8 cellular contexts compared by ENCODE assay signal in genomic region chr3:142889263-142890014, GRCh38. TPM values are rescaled to one million over a fixed set of nuclear protein-coding genes. Genes with fewer than 3 reads are reported as not detected.
A peak's percentile ranks its signal among the peaks of the same experiment; 100 is the strongest.
DNase-seq lines count a peak whose midpoint lies in the region; ATAC-seq and TF ChIP-seq lines count a peak whose summit lies in the region.

No MANE protein-coding gene starts in this region.

- TF ChIP-seq CTCF in AG10803 (conservative IDR thresholded peaks at IDR 0.05; ENCODE audit: low read length) (no peak), nephron (IDR thresholded peaks at IDR 0.05; ENCODE audit: unreplicated experiment in 3 of 3) (no peak), adrenal gland (IDR thresholded peaks at IDR 0.05) (no peak)

- no peak overlapping the region for H3K27ac ChIP-seq in ectodermal cell (ENCODE audit: insufficient read depth, low read depth, low read length, poor library complexity, severe bottlenecking)
- H3K27ac ChIP-seq in adrenal gland = no peak overlapping the region

- H3K27ac Mint-ChIP-seq in IgD-negative memory B cell (no peak overlapping the region), nephron (peak overlapping the region in 1 of 3 experiments; percentile 20)

- 21 to 30% methylated on average over 20 to 23 of the region's 23 CpGs for WGBS in ectodermal cell, 2 experiments
- 14 to 31% (median 21%) methylated on average over 14 to 23 of the region's 23 CpGs for WGBS in adrenal gland, 4 donors

- H3K27me3 Mint-ChIP-seq in IgD-negative memory B cell (peaks cover 31% of the 10 kb centered on the region), nephron (ENCODE audit: low read depth) (peaks cover 43% of the 10 kb centered on the region)

- no peaks in the 10 kb centered on the region for H3K9me3 ChIP-seq in ectodermal cell (ENCODE audit: control insufficient read depth, low read length)
- H3K9me3 ChIP-seq in adrenal gland (replicated peaks in 1 of 3) = no peaks in the 10 kb centered on the region

- peaks cover 23% of the 10 kb centered on the region for H3K27me3 ChIP-seq in ectodermal cell (ENCODE audit: control insufficient read depth, insufficient read depth, low read length, poor library complexity, severe bottlenecking)
- peaks cover 26% of the 10 kb centered on the region for H3K27me3 ChIP-seq in adrenal gland

- H3K4me3 Mint-ChIP-seq in IgD-negative memory B cell = peak overlapping the region in 3 of 4 donors; percentile 47 to 84 (median 71)
- peak overlapping the region; percentile 87 to 89 (median 89) for H3K4me3 Mint-ChIP-seq in nephron

- DNase-seq in AG10803 (ENCODE audit: low read depth) = no peak
- DNase-seq in hepatic stellate cell (ENCODE audit: low spot score) = no peak
- no peak for DNase-seq in NCI-H1417 (lab: John Stamatoyannopoulos, UW)
- no peak for DNase-seq in adrenal gland

- H3K9me3 Mint-ChIP-seq in IgD-negative memory B cell = no peaks in the 10 kb centered on the region
- no peaks in the 10 kb centered on the region for H3K9me3 Mint-ChIP-seq in nephron

- H3K4me1 ChIP-seq in ectodermal cell (ENCODE audit: control insufficient read depth, insufficient read depth, low read length) = no peaks in the 10 kb centered on the region
- H3K4me1 ChIP-seq in adrenal gland (replicated peaks in 1 of 2) = peaks cover 8 to 14% of the 10 kb centered on the region in 2 donors

- no peaks in the 10 kb centered on the region for H3K36me3 Mint-ChIP-seq in IgD-negative memory B cell
- H3K36me3 Mint-ChIP-seq in nephron (ENCODE audit: low read depth) = no peaks in the 10 kb centered on the region

- TF ChIP-seq POLR2A in adrenal gland (IDR thresholded peaks at IDR 0.05) = no peak

- H3K4me3 ChIP-seq in AG10803 (ENCODE audit: low read length) (peak overlapping the region; percentile 64), ectodermal cell (ENCODE audit: insufficient read depth, low read depth, low read length) (peak overlapping the region; percentile 71), adrenal gland (peak overlapping the region in 2 of 4 donors; percentile 30 to 74)

- intact Hi-C loops in adrenal gland (cut with DNase I) = no loop called here

- H3K4me1 Mint-ChIP-seq in IgD-negative memory B cell = peaks cover 4 to 9% (median 4%) of the 10 kb centered on the region in 3 donors
- H3K4me1 Mint-ChIP-seq in nephron = peaks cover 11% of the 10 kb centered on the region

- H3K36me3 ChIP-seq in ectodermal cell (ENCODE audit: control insufficient read depth, insufficient read depth, low read length) = no peaks in the 10 kb centered on the region
- H3K36me3 ChIP-seq in adrenal gland (replicated peaks in 1 of 2) = no peaks in the 10 kb centered on the region

- ATAC-seq in HG02678 (IDR thresholded peaks at IDR 0.05; ENCODE audit: unreplicated experiment) = no peak

RNA-seq across cellular contexts. Expression of gene PCOLCE2, which starts 0.6 kb away (rescaled TPM):
- polyA plus RNA-seq in IgD-negative memory B cell (not detected), adrenal gland (10 to 100 TPM in 1 of 3 donors, 1 to 10 TPM in 2; 4.6 to 18.2 (median 5.3) TPM)
- 22.9 TPM for polyA plus RNA-seq in ectodermal cell (2013, experiment 1 of 4)
- 18.8 TPM for polyA plus RNA-seq in ectodermal cell (2013, experiment 2 of 4)
- polyA plus RNA-seq in ectodermal cell (2013, experiment 3 of 4) = 14.6 TPM
- polyA plus RNA-seq in ectodermal cell (2013, experiment 4 of 4) = 15.4 TPM
- 1 to 10 TPM; 1.4 to 9.8 (median 3.5) TPM for total RNA-seq in adrenal gland
